In genomic region chr16:30571444-30572322, GRCh38 we compare ENCODE assay signal across 8 cellular contexts. TPM values are rescaled to one million over a fixed set of nuclear protein-coding genes. Genes with fewer than 3 reads are reported as not detected.
DNase-seq lines count a peak whose midpoint lies in the region; TF ChIP-seq lines count a peak whose summit lies in the region.

Gene ZNF688, minus strand, starts transcription at chr16:30571714. Its CDS starts 85 bp downstream, at chr16:30571629.

- H3K9ac ChIP-seq in SK-N-MC (ENCODE audit: insufficient read length): no peak within 1 kb of the TSS

- no peaks in the 10 kb centered on the region for H3K36me3 ChIP-seq in SK-N-MC (ENCODE audit: insufficient read depth, low read length)
- H3K36me3 ChIP-seq in suprapubic skin: peaks cover 3% of the 10 kb centered on the region

- peaks cover 37% of the 10 kb centered on the region for H3K4me1 ChIP-seq in suprapubic skin

- WGBS in suprapubic skin: 0% methylated on average over 37 of the region's 67 CpGs

- no peaks in the 10 kb centered on the region for H3K27me3 ChIP-seq in suprapubic skin

- H3K9me3 ChIP-seq in SK-N-MC (ENCODE audit: low read depth, low read length) (no peaks in the 10 kb centered on the region), suprapubic skin (no peaks in the 10 kb centered on the region)

- DNase-seq in GF-D8 (lab: John Stamatoyannopoulos, UW) (peak; percentile 98), HEK293T (ENCODE audit: extremely low spot score) (peak; percentile 96), NB4 (ENCODE audit: low read depth) (peak; percentile 98), SK-N-MC (ENCODE audit: low read depth, low spot score) (peak; percentile 40), globus pallidus (ENCODE audit: low spot score) (peak; percentile 99), nucleus accumbens (lab: John Stamatoyannopoulos, UW) (peak; percentile 77 to 98 (median 92)), suprapubic skin (ENCODE audit: low spot score in 2 of 2) (peak; percentile 96 to 97)
- DNase-seq in activated naive CD4-positive, alpha-beta T cell treated with anti-CD3 and anti-CD28 coated beads, Interleukin-2, amount 50 U/mL, for 16 hours: peak; percentile 93

- TF ChIP-seq POLR2A in NB4 (IDR thresholded peaks at IDR 0.05; ENCODE audit: extremely low read depth, insufficient read length) (peak; percentile 51), suprapubic skin (IDR thresholded peaks at IDR 0.05) (peak in 1 of 2 donors; percentile 61)

- CTCF ChIA-PET in HEK293T (lab: Yijun Ruan, JAX): interaction anchor here (0.6 to 2.3 kb wide), 6 partner anchors 13 to 162 kb away, joined by 3 to 8 read pairs (median 3); partner anchors contain the start of genes DCTPP1 and ZNF764

- POLR2A ChIA-PET in HEK293T (lab: Yijun Ruan, JAX): interaction anchor here (0.7 to 3.4 kb wide), 44 partner anchors 10 to 756 kb away, joined by 3 to 71 read pairs (median 5); partner anchors contain the start of genes ALDOA, DCTPP1, FBRS and PAGR1

- TF ChIP-seq EP300 in suprapubic skin (IDR thresholded peaks at IDR 0.05): no peak

- no peak within 1 kb of the TSS for H3K27ac ChIP-seq in SK-N-MC
- peak within 1 kb of the TSS; percentile 93 for H3K27ac ChIP-seq in suprapubic skin

- TF ChIP-seq CTCF in NB4 (IDR thresholded peaks at IDR 0.05; ENCODE audit: low read depth, low read length) (no peak), suprapubic skin (IDR thresholded peaks at IDR 0.05) (no peak)

- peak within 1 kb of the TSS; percentile 85 for H3K4me3 ChIP-seq in NB4 (ENCODE audit: low read depth, low read length)
- H3K4me3 ChIP-seq in SK-N-MC: peak within 1 kb of the TSS; percentile 66
- peak within 1 kb of the TSS; percentile 68 for H3K4me3 ChIP-seq in suprapubic skin

TF ChIP-seq in HEK293T, 16 proteins besides CTCF, POLR2A, EP300 and RAD21:
- TF ChIP-seq ELF4 (IDR thresholded peaks at IDR 0.05) (peak; percentile 91), LEF1 (IDR thresholded peaks at IDR 0.05; ENCODE audit: borderline replicate concordance) (peak; percentile 77; the same call in 1 of the 2 replicates), SUZ12 (IDR thresholded peaks at IDR 0.05) (no peak), CTBP1 (IDR thresholded peaks at IDR 0.05; ENCODE audit: borderline replicate concordance) (no peak), FOXK2 (IDR thresholded peaks at IDR 0.05) (peak; percentile 76; the same call in 1 of the 2 replicates), FOXM1 (IDR thresholded peaks at IDR 0.05; ENCODE audit: borderline replicate concordance) (0 out of 2 replicates have a peak, but pooled peaks have one; percentile 24), HDGF (IDR thresholded peaks at IDR 0.05; ENCODE audit: borderline replicate concordance) (peak; percentile 1; the same call in 1 of the 2 replicates), ARNT (IDR thresholded peaks at IDR 0.05) (0 out of 2 replicates have a peak, but pooled peaks have one; percentile 14), SP1 (IDR thresholded peaks at IDR 0.05) (no peak), NFRKB (IDR thresholded peaks at IDR 0.05) (peak; percentile 88), PKNOX1 (IDR thresholded peaks at IDR 0.05) (peak; percentile 83; the same call in 1 of the 2 replicates), BHLHE40 (IDR thresholded peaks at IDR 0.05; ENCODE audit: borderline replicate concordance) (no peak), L3MBTL2 (conservative IDR thresholded peaks at IDR 0.05) (no peak)
TF ChIP-seq in HEK293T: peak in this region for 8.

RNA-seq across cellular contexts. Expression of gene ZNF688, which starts in this region (rescaled TPM):
- 10 to 100 TPM in 3 of 4 donors, 1 to 10 TPM in 1; 9.9 to 33.0 (median 20.0) TPM for total RNA-seq in suprapubic skin

Comparison
In these comparisons a context has a peak if more than half of its experiments do, and no peak if none do; other contexts are left out.
1. DNase-seq: peak in every context shown above with its lines; median percentile 99 in globus pallidus; 98 in GF-D8; 98 in NB4; 96 in suprapubic skin; 96 in HEK293T; 93 in activated naive CD4-positive, alpha-beta T cell treated with anti-CD3 and anti-CD28 coated beads, Interleukin-2, amount 50 U/mL, for 16 hours; 92 in nucleus accumbens; 40 in SK-N-MC.